ENCODE assay signal across 10 cellular contexts in the genomic region with DNA sequence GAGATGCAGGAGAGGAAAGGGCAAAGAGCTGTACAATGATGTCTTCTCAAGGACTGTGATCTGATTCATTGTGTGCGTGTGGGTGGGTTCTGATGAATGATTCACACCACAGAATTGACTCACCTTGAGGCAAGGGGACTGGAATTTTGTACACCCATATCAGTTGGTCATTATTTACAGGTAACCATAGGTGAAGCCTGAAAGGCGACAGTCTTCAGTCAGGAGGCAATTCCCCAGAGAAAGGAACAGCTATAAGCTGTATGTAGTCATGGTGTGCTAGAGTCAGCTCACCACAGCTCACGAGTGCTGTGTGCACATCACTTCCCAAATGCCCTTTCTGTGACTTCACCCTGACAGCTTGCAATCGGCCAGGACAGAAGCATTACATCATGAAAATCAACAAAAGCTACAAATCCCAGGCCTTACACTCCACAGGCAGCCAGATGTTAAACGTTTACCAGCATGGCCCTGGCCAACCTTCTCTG.
A peak's percentile ranks its signal among the peaks of the same experiment; 100 is the strongest.
DNase-seq lines count a peak whose midpoint lies in the region; ATAC-seq and TF ChIP-seq lines count a peak whose summit lies in the region.
"Had no signal": no experiment of that assay in that cellular context is flagged by ENCODE, and none has a peak within 500 bp of the region (broad histone marks: within the 10 kb centered on the region; RNA-seq: fewer than 3 reads in every experiment).

No MANE protein-coding gene starts in this region.

- no peak overlapping the region for H3K4me2 ChIP-seq in mesendoderm (ENCODE audit: low read length)
- H3K4me2 ChIP-seq: BLaER1 treated with 17β-estradiol and CSF1 and Interleukin-3, amounts not matched to agents 10 nM and 100 nM had no signal

- no peak overlapping the region for H2BK120ac ChIP-seq in mesendoderm (ENCODE audit: low read depth, low read length)

- DNase-seq in activated T-cell treated with anti-CD3 and anti-CD28 coated beads for 24 hours (ENCODE audit: low read depth) (peak; percentile 20), RWPE1 (ENCODE audit: low spot score) (peak; percentile 95), fibroblast of pulmonary artery (ENCODE audit: low read depth) (peak; percentile 70), mesendoderm (no peak), lower leg skin (ENCODE audit: low spot score in 2 of 2) (no peak)
- no peak for DNase-seq in activated T-cell treated with anti-CD3 and anti-CD28 coated beads, Interleukin-2, amount 50 U/mL, for 1 hour
- peak; percentile 42 for DNase-seq in stimulated activated naive CD8-positive, alpha-beta T cell treated with anti-CD3 and anti-CD28 coated beads, Interleukin-15, Interleukin-2, amounts not matched to agents 100 U/mL and 50 U/mL, for 24 hours
- DNase-seq: NCI-H2107 had no signal

- no peak for TF ChIP-seq POLR2A in lower leg skin (IDR thresholded peaks at IDR 0.05)

- H3K4me3 ChIP-seq in fibroblast of pulmonary artery (replicated peaks; ENCODE audit: low read depth, low read length) (no peak overlapping the region), mesendoderm (ENCODE audit: low read length) (no peak overlapping the region), lower leg skin (ENCODE audit: low read depth, poor library complexity, severe bottlenecking) (no peak overlapping the region)
- H3K4me3 ChIP-seq: BLaER1 treated with 17β-estradiol and CSF1 and Interleukin-3, amounts not matched to agents 10 nM and 100 nM had no signal

- no peak overlapping the region for H4K5ac ChIP-seq in mesendoderm (ENCODE audit: low read length)

- no peak overlapping the region for H2AK5ac ChIP-seq in mesendoderm (ENCODE audit: low read length)

- no CpG with 5 or more reads among the region's 5 CpGs for WGBS in mesendoderm (ENCODE audit: extremely low coverage, insufficient coverage, low lambda C conversion rate)
- 51 to 73% methylated on average over 5 of the region's 5 CpGs for WGBS in lower leg skin, 2 donors

- H3K23ac ChIP-seq in mesendoderm (ENCODE audit: low read length), result no peak overlapping the region

- TF ChIP-seq CTCF in RWPE1 (conservative IDR thresholded peaks at IDR 0.05; ENCODE audit: low read depth), result no peak
- TF ChIP-seq CTCF in fibroblast of pulmonary artery (IDR thresholded peaks at IDR 0.05; ENCODE audit: low read length, missing control alignments), result no peak
- no peak for TF ChIP-seq CTCF in lower leg skin (IDR thresholded peaks at IDR 0.05)

- intact Hi-C loops in lower leg skin (cut with DNase I; ENCODE audit: low total_unique reads), result no loop called here

- H3K4ac ChIP-seq in mesendoderm (ENCODE audit: low read depth, low read length), result no peak overlapping the region

- ATAC-seq in stimulated activated naive CD8-positive, alpha-beta T cell treated with anti-CD3 and anti-CD28 coated beads, Interleukin-15, Interleukin-2, amounts not matched to agents 100 U/mL and 50 U/mL, for 24 hours, result peak; percentile 96
- no peak for ATAC-seq in HG02981 (IDR thresholded peaks at IDR 0.05; ENCODE audit: unreplicated experiment)

- H3K56ac ChIP-seq in mesendoderm (ENCODE audit: low read length), result no peak overlapping the region

- no peak overlapping the region for H2BK15ac ChIP-seq in mesendoderm (replicated peaks; ENCODE audit: low read depth)

- no peaks in the 10 kb centered on the region for H3K27me3 ChIP-seq in mesendoderm (ENCODE audit: insufficient read depth, low read length, poor library complexity)
- H3K27me3 ChIP-seq: BLaER1 treated with 17β-estradiol and CSF1 and Interleukin-3, amounts not matched to agents 10 nM and 100 nM had no signal

- no peak overlapping the region for H4K8ac ChIP-seq in mesendoderm (ENCODE audit: low read depth, low read length)

- H2BK5ac ChIP-seq in mesendoderm (ENCODE audit: low read length), result no peak overlapping the region

- H3K18ac ChIP-seq in mesendoderm (ENCODE audit: low read length), result no peak overlapping the region

- H3K9ac ChIP-seq in mesendoderm (ENCODE audit: low read length), result no peak overlapping the region
- H3K9ac ChIP-seq: BLaER1 treated with 17β-estradiol and CSF1 and Interleukin-3, amounts not matched to agents 10 nM and 100 nM had no signal

- no peaks in the 10 kb centered on the region for H3K79me1 ChIP-seq in mesendoderm (ENCODE audit: low read length)

- CTCF ChIA-PET in RWPE1 (lab: Yijun Ruan, JAX), result interaction anchor here (0.7 to 2.5 kb wide), 4 partner anchors 10 to 275 kb away, joined by 3 to 15 read pairs (median 6); no protein-coding TSS in a partner anchor

- no peaks in the 10 kb centered on the region for H3K36me3 ChIP-seq in mesendoderm (ENCODE audit: control insufficient read depth, insufficient read depth, low read length)
- H3K36me3 ChIP-seq: BLaER1 treated with 17β-estradiol and CSF1 and Interleukin-3, amounts not matched to agents 10 nM and 100 nM had no signal

- POLR2A ChIA-PET in RWPE1 (lab: Yijun Ruan, JAX; ENCODE audit: low non-redundant PET), result interaction anchor here (0.6 kb wide), 1 partner anchor 16 kb away, joined by 3 read pairs; no protein-coding TSS in a partner anchor

- no peaks in the 10 kb centered on the region for H3K79me2 ChIP-seq in mesendoderm (ENCODE audit: control insufficient read depth, insufficient read depth, low read length)

- H3K27ac ChIP-seq in RWPE1, result no peak overlapping the region
- H3K27ac ChIP-seq in mesendoderm (ENCODE audit: low read depth, low read length), result no peak overlapping the region
- H3K27ac ChIP-seq: BLaER1 treated with 17β-estradiol and CSF1 and Interleukin-3, amounts not matched to agents 10 nM and 100 nM had no signal

- H3K4me1 ChIP-seq in mesendoderm (ENCODE audit: control insufficient read depth, low read depth, low read length), result no peaks in the 10 kb centered on the region

Comparison
In these comparisons a context has a peak if more than half of its experiments do, and no peak if none do; other contexts are left out.
1. DNase-seq: peak in activated T-cell treated with anti-CD3 and anti-CD28 coated beads for 24 hours (single experiment), RWPE1 (single experiment), fibroblast of pulmonary artery (single experiment) and stimulated activated naive CD8-positive, alpha-beta T cell treated with anti-CD3 and anti-CD28 coated beads, Interleukin-15, Interleukin-2, amounts not matched to agents 100 U/mL and 50 U/mL, for 24 hours (single experiment); none in activated T-cell treated with anti-CD3 and anti-CD28 coated beads, Interleukin-2, amount 50 U/mL, for 1 hour (single experiment), mesendoderm (single experiment) and lower leg skin (0 of 2).